ENCODE assay signal across 15 cellular contexts in the genomic region with DNA sequence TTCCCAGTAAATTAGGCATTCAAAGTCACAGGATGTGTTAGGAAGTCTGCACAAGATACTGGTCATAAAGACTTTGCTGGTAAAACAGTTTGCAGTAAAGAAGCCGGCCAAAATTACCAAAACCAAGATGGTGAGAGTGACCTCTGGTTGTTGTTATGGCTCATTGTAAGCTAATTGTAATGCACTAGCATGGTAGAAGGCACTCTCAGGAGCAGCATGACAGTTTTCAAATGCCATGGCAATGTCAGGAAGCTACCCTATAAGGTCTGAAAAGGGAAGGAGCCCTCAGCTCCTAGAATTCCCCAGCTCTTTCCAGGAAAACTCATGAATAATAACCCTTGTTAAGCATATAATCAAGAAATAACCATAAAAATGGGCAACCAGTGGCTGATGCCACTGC.
DNase-seq lines count a peak whose midpoint lies in the region; ATAC-seq and TF ChIP-seq lines count a peak whose summit lies in the region.
"Had no signal": no experiment of that assay in that cellular context is flagged by ENCODE, and none has a peak within 500 bp of the region (broad histone marks: within the 10 kb centered on the region; RNA-seq: fewer than 3 reads in every experiment).

No MANE protein-coding gene starts in this region.

- H3K36me3 ChIP-seq in HUES64 (ENCODE audit: insufficient read depth, low read length) (no peaks in the 10 kb centered on the region), RWPE2 (ENCODE audit: low read depth) (no peaks in the 10 kb centered on the region), iPS-20b (ENCODE audit: insufficient read depth, low read depth, low read length) (no peaks in the 10 kb centered on the region)
- H3K36me3 ChIP-seq: SJCRH30 had no signal

- peak; percentile 7 for TF ChIP-seq CTCF in RWPE2 (IDR thresholded peaks at IDR 0.05; ENCODE audit: poor library complexity, severe bottlenecking)

- WGBS in HUES64, result 72% methylated on average over 1 of the region's 1 CpG

- no peak for ATAC-seq in RWPE2 (ENCODE audit: low read depth)
- ATAC-seq in GM18520 (IDR thresholded peaks at IDR 0.05; ENCODE audit: unreplicated experiment), result no peak
- ATAC-seq in HG03045 (IDR thresholded peaks at IDR 0.05; ENCODE audit: unreplicated experiment), result no peak
- ATAC-seq: PC-3 had no signal

- H3K4me3 ChIP-seq in HUES64 (ENCODE audit: low read length) (no peak overlapping the region), RWPE2 (ENCODE audit: severe bottlenecking) (no peak overlapping the region), iPS-20b (ENCODE audit: low read length) (no peak overlapping the region)
- H3K4me3 ChIP-seq: SJCRH30 had no signal

- H3K27me3 ChIP-seq in HUES64 (ENCODE audit: insufficient read depth, low read length) (no peaks in the 10 kb centered on the region), RWPE2 (ENCODE audit: insufficient read depth, poor library complexity, severe bottlenecking) (no peaks in the 10 kb centered on the region), iPS-20b (ENCODE audit: insufficient read depth, low read length) (no peaks in the 10 kb centered on the region)
- H3K27me3 ChIP-seq: SJCRH30 had no signal

- H3K9me3 ChIP-seq in HUES64 (ENCODE audit: insufficient read depth, low read depth, low read length) (no peaks in the 10 kb centered on the region), RWPE2 (ENCODE audit: severe bottlenecking) (no peaks in the 10 kb centered on the region), iPS-20b (ENCODE audit: insufficient read depth, low read depth, low read length) (no peaks in the 10 kb centered on the region)
- H3K9me3 ChIP-seq: SJCRH30 had no signal

- H3K4me1 ChIP-seq in HUES64 (ENCODE audit: insufficient read depth, low read length), result peaks cover 40% of the 10 kb centered on the region
- no peaks in the 10 kb centered on the region for H3K4me1 ChIP-seq in RWPE2 (ENCODE audit: insufficient read depth, poor library complexity, severe bottlenecking)
- H3K4me1 ChIP-seq in iPS-20b (ENCODE audit: insufficient read depth, low read length), result peaks cover 17% of the 10 kb centered on the region

- H3K9ac ChIP-seq in HUES64 (ENCODE audit: low read depth, low read length) (no peak overlapping the region), iPS-20b (ENCODE audit: low read depth, low read length) (no peak overlapping the region)

- peak overlapping the region; percentile 73; the same call in 1 of the 2 replicates for H3K27ac ChIP-seq in HUES64 (ENCODE audit: low read depth, low read length)
- H3K27ac ChIP-seq in RWPE2 (ENCODE audit: poor library complexity, severe bottlenecking), result no peak overlapping the region
- peak overlapping the region; percentile 61 for H3K27ac ChIP-seq in iPS-20b (ENCODE audit: low read length)
- H3K27ac ChIP-seq: SJCRH30 had no signal

- DNase-seq in RWPE2 (ENCODE audit: low spot score) (no peak), T-helper 1 cell (no peak), COLO829 (ENCODE audit: low spot score) (no peak)
- DNase-seq: DND-41, H7, KBM-7, NCI-H1694 treated with DMSO at 0.1 percent for 48 hours, NCI-H510A treated with DMSO at 0.1 percent for 48 hours, PC-3, SJCRH30, SW 1271 had no signal
